8 cellular contexts compared by ENCODE assay signal in the genomic region with DNA sequence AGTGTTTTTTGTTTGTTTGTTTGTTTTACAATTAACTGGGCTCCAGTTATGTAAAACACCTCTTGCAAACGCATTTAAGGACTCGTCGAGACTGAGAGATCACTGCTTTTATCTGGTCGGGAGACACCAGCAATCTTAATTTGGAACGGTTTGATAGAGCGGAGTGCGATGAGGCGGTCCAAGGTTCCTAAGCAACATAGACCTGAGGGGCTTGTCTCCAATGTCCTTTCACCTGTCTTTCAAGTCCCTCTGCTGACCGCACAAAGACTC. TPM values are rescaled to one million over a fixed set of nuclear protein-coding genes. Genes with fewer than 3 reads are reported as not detected.
DNase-seq lines count a peak whose midpoint lies in the region; ATAC-seq, FAIRE-seq and TF ChIP-seq lines count a peak whose summit lies in the region.

No MANE protein-coding gene starts in this region.

- peak overlapping the region; percentile 76 for H3K4me2 ChIP-seq in OCI-LY3 (ENCODE audit: low read length)

- TF ChIP-seq POLR2A in GM12891 (IDR thresholded peaks at IDR 0.05; ENCODE audit: low read depth, low read length) = no peak
- no peak for TF ChIP-seq POLR2A in prostate gland (IDR thresholded peaks at IDR 0.05)

- H4K20me1 ChIP-seq in OCI-LY3 (ENCODE audit: insufficient read depth, low read length) = peaks cover 15% of the 10 kb centered on the region

- H3K4me3 ChIP-seq in OCI-LY3 (ENCODE audit: low read length) (peak overlapping the region; percentile 84), prostate gland (peak overlapping the region; percentile 87 to 95)

- H3K27ac ChIP-seq in OCI-LY3 (ENCODE audit: low read length) = peak overlapping the region; percentile 82
- peak overlapping the region; percentile 92 for H3K27ac ChIP-seq in epithelial cell of prostate
- H3K27ac ChIP-seq in prostate gland = peak overlapping the region; percentile 96 to 97

- WGBS in prostate gland = 0% methylated on average over 9 of the region's 9 CpGs

- no peak for DNase-seq in GM12891 (ENCODE audit: insufficient read length, low spot score)
- no peak for DNase-seq in epithelial cell of prostate (ENCODE audit: low read depth, low spot score)
- no peak for DNase-seq in prostate gland (ENCODE audit: low spot score)
- DNase-seq in C1 segment of cervical spinal cord (lab: John Stamatoyannopoulos, UW) = no peak
- no peak for DNase-seq in SIG-M5 treated with dmso at 0.1 percent for 504 hours (lab: John Stamatoyannopoulos, UW; ENCODE audit: unreplicated experiment)

- FAIRE-seq in GM12891 (lab: Jason Lieb, UNC) = peak; percentile 9

- H2AFZ ChIP-seq in OCI-LY3 (ENCODE audit: low read depth, low read length) = 0 out of 2 replicates have a peak overlapping the region, but pooled peaks have one; percentile 34

- H3K4me1 ChIP-seq in OCI-LY3 (ENCODE audit: low read length) (peaks cover 22% of the 10 kb centered on the region), prostate gland (replicated peaks) (no peaks in the 10 kb centered on the region)

- H3K27me3 ChIP-seq in OCI-LY3 (ENCODE audit: low read depth, low read length) (no peaks in the 10 kb centered on the region), prostate gland (replicated peaks; ENCODE audit: insufficient read depth) (no peaks in the 10 kb centered on the region)

- peak overlapping the region; percentile 84 for H3K9ac ChIP-seq in OCI-LY3 (ENCODE audit: low read length)

- TF ChIP-seq CTCF in OCI-LY3 (IDR thresholded peaks at IDR 0.05; ENCODE audit: low read depth, low read length) = no peak
- TF ChIP-seq CTCF in prostate gland (IDR thresholded peaks at IDR 0.05) = no peak

- H3K79me2 ChIP-seq in OCI-LY3 (ENCODE audit: low read length) = peaks cover 62% of the 10 kb centered on the region

- H3K9me3 ChIP-seq in OCI-LY3 (ENCODE audit: insufficient read depth, low read length) (no peaks in the 10 kb centered on the region), prostate gland (no peaks in the 10 kb centered on the region)

- peaks cover 3% of the 10 kb centered on the region for H3K36me3 ChIP-seq in OCI-LY3 (replicated peaks; ENCODE audit: low read depth, low read length)
- H3K36me3 ChIP-seq in prostate gland = no peaks in the 10 kb centered on the region

- intact Hi-C loops in prostate gland (cut with DNase I) = loop anchor here (5.0 to 10.0 kb wide), 2 partner anchors 103 to 730 kb away; a partner anchor contains a TSS

- no peak for ATAC-seq in HG02884 (IDR thresholded peaks at IDR 0.05; ENCODE audit: unreplicated experiment)
- no peak for ATAC-seq in GM19023 (IDR thresholded peaks at IDR 0.05; ENCODE audit: unreplicated experiment)

TF ChIP-seq in GM12891, 5 proteins besides CTCF, POLR2A, EP300 and RAD21:
- TF ChIP-seq POU2F2 (IDR thresholded peaks at IDR 0.05; ENCODE audit: low read depth, low read length) = no peak
- no peak for TF ChIP-seq POLR2AphosphoS5 (IDR thresholded peaks at IDR 0.05; ENCODE audit: low read depth, low read length)
- TF ChIP-seq PAX5 (IDR thresholded peaks at IDR 0.05; ENCODE audit: insufficient read depth, low read length, severe bottlenecking) = no peak
- no peak for TF ChIP-seq TAF1 (IDR thresholded peaks at IDR 0.05; ENCODE audit: low read depth, low read length)
- no peak for TF ChIP-seq SPI1 (IDR thresholded peaks at IDR 0.05; ENCODE audit: low read depth, low read length)

RNA-seq across cellular contexts. Expression of a gene that starts 0.7 kb away (rescaled TPM):
- 5.4 TPM for polyA plus RNA-seq in GM12891 (2012; ENCODE audit: low read depth, missing spikeins)
- 10 to 100 TPM; 14.4 to 15.6 TPM for total RNA-seq in prostate gland

RNA-seq across cellular contexts. Expression of a gene that starts 1.4 kb away (rescaled TPM):
- 1.1 TPM for polyA plus RNA-seq in GM12891 (2012; ENCODE audit: low read depth, missing spikeins)
- under 1 TPM in 1 of 2 donors, not detected in 1; 0.34 TPM for total RNA-seq in prostate gland

RNA-seq across cellular contexts. Expression of a gene that starts 56.5 kb away (rescaled TPM):
- not detected for polyA plus RNA-seq in GM12891 (2012; ENCODE audit: low read depth, missing spikeins)
- total RNA-seq in prostate gland = 1 to 10 TPM in 1 of 2 donors, not detected in 1; 3.8 TPM
